Comparison of ENCODE assay signal across 11 cellular contexts in genomic region chr2:70122470-70122869, GRCh38. TPM values are rescaled to one million over a fixed set of nuclear protein-coding genes. Genes with fewer than 3 reads are reported as not detected.
DNase-seq lines count a peak whose midpoint lies in the region; ATAC-seq and TF ChIP-seq lines count a peak whose summit lies in the region.
"Had no signal": no experiment of that assay in that cellular context is flagged by ENCODE, and none has a peak within 500 bp of the region (broad histone marks: within the 10 kb centered on the region; RNA-seq: fewer than 3 reads in every experiment).

No MANE protein-coding gene starts in this region.

- DNase-seq in activated CD4-positive, alpha-beta T cell treated with anti-CD3 and anti-CD28 coated beads, Interleukin-2, amount 10 ng/mL, durations not matched to agents 7 days and 5 days = no peak
- DNase-seq in activated CD4-positive, alpha-beta T cell treated with anti-CD3 and anti-CD28 coated beads for 4 hours = no peak
- DNase-seq in WTC11 (ENCODE audit: low spot score) (no peak), immature natural killer cell (no peak), Ammon's horn (ENCODE audit: low spot score) (no peak), MV-4-11 (lab: John Stamatoyannopoulos, UW) (no peak)
- no peak for DNase-seq in activated effector memory CD4-positive, alpha-beta T cell treated with Interleukin-2 at 50 U/mL for 16 hours
- DNase-seq: EL; IMR-90; NK-92 treated with Interleukin-12 subunit alpha and Interleukin-12 subunit beta, amount 100 ng/mL, for 24 hours had no signal

- H3K36me3 Mint-ChIP-seq in activated CD4-positive, alpha-beta T cell treated with anti-CD3 and anti-CD28 coated beads, Interleukin-2, amount 10 ng/mL, durations not matched to agents 7 days and 5 days (ENCODE audit: low read depth) = no peaks in the 10 kb centered on the region
- H3K36me3 Mint-ChIP-seq in WTC11 = no peaks in the 10 kb centered on the region
- H3K36me3 Mint-ChIP-seq in immature natural killer cell = no peaks in the 10 kb centered on the region
- H3K36me3 Mint-ChIP-seq in stimulated activated memory B cell treated with anti-CD40 and anti-IgM and Interleukin-4, amounts not matched to agents 10 μg/mL and 1 μg/mL and 100 μg/mL, for 72 hours = no peaks in the 10 kb centered on the region

- CTCF ChIA-PET in activated CD4-positive, alpha-beta T cell treated with anti-CD3 and anti-CD28 coated beads, Interleukin-2, amount 10 ng/mL, durations not matched to agents 7 days and 5 days (lab: Charles Lee) = interaction anchor here (0.6 to 2.1 kb wide), 10 partner anchors 9 to 1327 kb away, joined by 3 to 18 read pairs (median 4); no protein-coding TSS in a partner anchor
- CTCF ChIA-PET in WTC11 (lab: Charles Lee) = interaction anchor here (0.9 to 2.2 kb wide), 3 partner anchors 10 to 51 kb away, joined by 3 to 6 read pairs (median 5); no protein-coding TSS in a partner anchor

- H3K27me3 Mint-ChIP-seq in activated CD4-positive, alpha-beta T cell treated with anti-CD3 and anti-CD28 coated beads, Interleukin-2, amount 10 ng/mL, durations not matched to agents 7 days and 5 days = no peaks in the 10 kb centered on the region
- H3K27me3 Mint-ChIP-seq in WTC11 (ENCODE audit: low read depth) (no peaks in the 10 kb centered on the region; the same call in 1 of the 2 replicates), immature natural killer cell (ENCODE audit: low read depth in 3 of 3) (peaks cover 11 to 26% (median 25%) of the 10 kb centered on the region in 3 donors)
- H3K27me3 Mint-ChIP-seq in stimulated activated memory B cell treated with anti-CD40 and anti-IgM and Interleukin-4, amounts not matched to agents 10 μg/mL and 1 μg/mL and 100 μg/mL, for 72 hours = no peaks in the 10 kb centered on the region

- peaks cover 76% of the 10 kb centered on the region for H3K4me1 Mint-ChIP-seq in activated CD4-positive, alpha-beta T cell treated with anti-CD3 and anti-CD28 coated beads, Interleukin-2, amount 10 ng/mL, durations not matched to agents 7 days and 5 days
- H3K4me1 Mint-ChIP-seq in WTC11 (peaks cover 53% of the 10 kb centered on the region), immature natural killer cell (peaks cover 71 to 75% of the 10 kb centered on the region in 2 donors)
- peaks cover 81% of the 10 kb centered on the region for H3K4me1 Mint-ChIP-seq in stimulated activated memory B cell treated with anti-CD40 and anti-IgM and Interleukin-4, amounts not matched to agents 10 μg/mL and 1 μg/mL and 100 μg/mL, for 72 hours

- no peak for TF ChIP-seq CTCF in WTC11 (IDR thresholded peaks at IDR 0.05)

- POLR2A ChIA-PET in activated CD4-positive, alpha-beta T cell treated with anti-CD3 and anti-CD28 coated beads, Interleukin-2, amount 10 ng/mL, durations not matched to agents 7 days and 5 days (lab: Charles Lee) = interaction anchor here (0.8 kb wide), 1 partner anchor 11 kb away, joined by 5 read pairs; no protein-coding TSS in a partner anchor
- POLR2A ChIA-PET in WTC11 (lab: Charles Lee) = interaction anchor here (0.5 to 4.7 kb wide), 6 partner anchors 20 to 526 kb away, joined by 3 to 60 read pairs (median 18); partner anchors contain the start of genes MXD1 and PCBP1

- no peak overlapping the region for H3K4me3 Mint-ChIP-seq in activated CD4-positive, alpha-beta T cell treated with anti-CD3 and anti-CD28 coated beads, Interleukin-2, amount 10 ng/mL, durations not matched to agents 7 days and 5 days
- H3K4me3 Mint-ChIP-seq in WTC11 (peak overlapping the region; percentile 97; the same call in 1 of the 2 replicates), immature natural killer cell (peak overlapping the region; percentile 86 to 96 (median 89))
- no peak overlapping the region for H3K4me3 Mint-ChIP-seq in stimulated activated memory B cell treated with anti-CD40 and anti-IgM and Interleukin-4, amounts not matched to agents 10 μg/mL and 1 μg/mL and 100 μg/mL, for 72 hours

- H3K27ac Mint-ChIP-seq in activated CD4-positive, alpha-beta T cell treated with anti-CD3 and anti-CD28 coated beads, Interleukin-2, amount 10 ng/mL, durations not matched to agents 7 days and 5 days = peak overlapping the region; percentile 63
- H3K27ac Mint-ChIP-seq in WTC11 = peak overlapping the region; percentile 100
- H3K27ac Mint-ChIP-seq in immature natural killer cell = peak overlapping the region; percentile 95 to 100 (median 99)
- H3K27ac Mint-ChIP-seq in stimulated activated memory B cell treated with anti-CD40 and anti-IgM and Interleukin-4, amounts not matched to agents 10 μg/mL and 1 μg/mL and 100 μg/mL, for 72 hours = peak overlapping the region; percentile 100

- no peaks in the 10 kb centered on the region for H3K9me3 Mint-ChIP-seq in activated CD4-positive, alpha-beta T cell treated with anti-CD3 and anti-CD28 coated beads, Interleukin-2, amount 10 ng/mL, durations not matched to agents 7 days and 5 days
- no peaks in the 10 kb centered on the region for H3K9me3 Mint-ChIP-seq in WTC11
- H3K9me3 Mint-ChIP-seq in immature natural killer cell = no peaks in the 10 kb centered on the region
- no peaks in the 10 kb centered on the region for H3K9me3 Mint-ChIP-seq in stimulated activated memory B cell treated with anti-CD40 and anti-IgM and Interleukin-4, amounts not matched to agents 10 μg/mL and 1 μg/mL and 100 μg/mL, for 72 hours

- no peak for ATAC-seq in WTC11
- ATAC-seq in stimulated activated memory B cell treated with anti-CD40 and anti-IgM and Interleukin-4, amounts not matched to agents 10 μg/mL and 1 μg/mL and 100 μg/mL, for 72 hours = no peak

TF ChIP-seq in WTC11, 78 proteins besides CTCF, POLR2A, EP300 and RAD21:
- TF ChIP-seq, protein P1, sequence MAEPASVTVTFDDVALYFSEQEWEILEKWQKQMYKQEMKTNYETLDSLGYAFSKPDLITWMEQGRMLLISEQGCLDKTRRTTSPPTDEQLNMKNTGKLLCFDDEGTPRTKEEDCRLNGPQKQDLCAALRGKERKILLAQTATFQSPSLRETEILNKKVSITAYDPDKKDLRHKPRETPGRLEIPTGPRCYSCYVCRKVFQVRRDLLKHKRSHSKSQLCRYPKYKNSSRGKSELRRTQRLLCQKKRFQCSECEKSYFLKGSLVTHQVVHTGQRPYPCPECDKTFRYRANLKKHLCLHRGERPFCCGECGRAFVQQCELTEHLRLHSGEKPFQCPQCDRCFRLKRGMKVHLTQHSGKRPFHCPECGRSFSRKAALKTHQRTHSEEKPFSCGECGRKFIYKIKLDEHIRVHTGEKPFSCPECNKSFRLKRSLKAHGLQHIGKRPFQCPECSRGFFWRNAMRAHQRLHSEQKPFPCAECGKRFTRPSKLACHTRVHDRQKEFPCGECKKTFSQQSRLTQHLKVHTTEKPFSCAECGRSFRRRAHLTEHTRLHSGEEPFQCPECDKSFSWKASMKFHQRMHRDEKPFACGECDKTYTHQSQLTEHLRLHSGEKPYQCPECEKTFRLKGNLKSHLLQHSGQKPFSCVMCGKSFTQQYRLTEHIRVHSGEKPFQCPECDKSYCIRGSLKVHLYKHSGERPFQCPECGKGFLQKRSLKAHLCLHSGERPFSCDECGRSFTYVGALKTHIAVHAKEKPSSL (CRISPR knock-in tag; conservative IDR thresholded peaks at IDR 0.05) = no peak
- 0 out of 2 replicates have a peak, but pooled peaks have one; percentile 51 for TF ChIP-seq ZNF121 (CRISPR knock-in tag; IDR thresholded peaks at IDR 0.05)

RNA-seq across cellular contexts. Expression of gene PCBP1, which starts 35.2 kb away (rescaled TPM):
- total RNA-seq in activated CD4-positive, alpha-beta T cell treated with anti-CD3 and anti-CD28 coated beads, Interleukin-2, amount 10 ng/mL, durations not matched to agents 7 days and 5 days = 100 to 1,000 TPM; 527 to 544 TPM
- 489 to 528 TPM (median 518 TPM) in 3 replicates for total RNA-seq in WTC11 (2021)
- polyA plus RNA-seq in immature natural killer cell = 100 to 1,000 TPM; 184 to 233 (median 232) TPM

Comparison
In these comparisons a context has a peak if more than half of its experiments do, and no peak if none do; other contexts are left out.
1. H3K4me3 Mint-ChIP-seq: peak in WTC11 (single experiment) and immature natural killer cell (5 of 5); none in activated CD4-positive, alpha-beta T cell treated with anti-CD3 and anti-CD28 coated beads, Interleukin-2, amount 10 ng/mL, durations not matched to agents 7 days and 5 days (single experiment) and stimulated activated memory B cell treated with anti-CD40 and anti-IgM and Interleukin-4, amounts not matched to agents 10 μg/mL and 1 μg/mL and 100 μg/mL, for 72 hours (single experiment).
2. Peak in every context shown above with its lines, with median percentiles within 50 percentile points of each other: H3K27ac Mint-ChIP-seq.